In the genomic region with DNA sequence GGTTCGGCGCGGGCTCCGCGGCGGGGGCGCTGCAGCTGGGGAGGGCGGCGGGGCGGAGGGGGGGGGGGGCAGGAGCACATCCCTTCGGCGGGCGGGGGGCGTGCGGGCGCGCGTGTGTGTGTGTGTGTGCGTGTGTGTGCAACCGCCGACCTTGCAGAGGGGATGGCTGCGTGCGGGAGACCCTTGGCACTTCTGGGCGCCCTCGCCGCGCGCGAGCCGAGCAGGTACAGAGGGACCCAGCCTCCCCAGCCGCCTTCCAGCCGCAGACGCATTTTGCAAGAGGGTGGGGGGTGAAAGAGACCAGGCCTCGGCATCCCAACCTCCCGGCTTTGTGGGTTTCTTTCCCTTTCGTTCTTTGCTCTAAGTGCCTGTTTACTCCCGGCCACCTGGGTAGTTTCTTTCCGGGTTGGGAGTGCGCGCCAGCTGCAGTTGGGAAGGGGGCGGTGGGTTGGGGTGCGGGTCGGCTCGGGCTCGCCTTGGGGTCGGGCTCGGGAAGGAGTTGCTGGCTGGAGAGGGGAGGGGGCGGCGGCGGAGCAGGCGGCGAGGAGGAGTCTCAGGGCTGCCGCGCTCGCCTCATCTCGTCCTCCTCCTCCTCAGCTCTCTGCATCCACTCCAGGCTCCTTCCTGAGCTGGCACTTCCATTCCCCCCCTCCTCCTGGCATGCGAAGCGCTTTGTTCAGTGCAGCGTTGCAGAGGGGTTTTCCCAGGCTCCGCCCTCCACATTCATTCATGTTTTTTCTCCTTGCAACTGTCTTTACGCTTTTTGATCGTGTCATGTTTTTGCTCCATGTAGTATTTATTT, we compare ENCODE assay signal across 1 cellular context.
TF ChIP-seq lines count a peak whose summit lies in the region.

No MANE protein-coding gene starts in this region.

TF ChIP-seq in WTC11, 78 proteins besides CTCF, POLR2A, EP300 and RAD21 (continued from another document):
- TF ChIP-seq, protein P1, sequence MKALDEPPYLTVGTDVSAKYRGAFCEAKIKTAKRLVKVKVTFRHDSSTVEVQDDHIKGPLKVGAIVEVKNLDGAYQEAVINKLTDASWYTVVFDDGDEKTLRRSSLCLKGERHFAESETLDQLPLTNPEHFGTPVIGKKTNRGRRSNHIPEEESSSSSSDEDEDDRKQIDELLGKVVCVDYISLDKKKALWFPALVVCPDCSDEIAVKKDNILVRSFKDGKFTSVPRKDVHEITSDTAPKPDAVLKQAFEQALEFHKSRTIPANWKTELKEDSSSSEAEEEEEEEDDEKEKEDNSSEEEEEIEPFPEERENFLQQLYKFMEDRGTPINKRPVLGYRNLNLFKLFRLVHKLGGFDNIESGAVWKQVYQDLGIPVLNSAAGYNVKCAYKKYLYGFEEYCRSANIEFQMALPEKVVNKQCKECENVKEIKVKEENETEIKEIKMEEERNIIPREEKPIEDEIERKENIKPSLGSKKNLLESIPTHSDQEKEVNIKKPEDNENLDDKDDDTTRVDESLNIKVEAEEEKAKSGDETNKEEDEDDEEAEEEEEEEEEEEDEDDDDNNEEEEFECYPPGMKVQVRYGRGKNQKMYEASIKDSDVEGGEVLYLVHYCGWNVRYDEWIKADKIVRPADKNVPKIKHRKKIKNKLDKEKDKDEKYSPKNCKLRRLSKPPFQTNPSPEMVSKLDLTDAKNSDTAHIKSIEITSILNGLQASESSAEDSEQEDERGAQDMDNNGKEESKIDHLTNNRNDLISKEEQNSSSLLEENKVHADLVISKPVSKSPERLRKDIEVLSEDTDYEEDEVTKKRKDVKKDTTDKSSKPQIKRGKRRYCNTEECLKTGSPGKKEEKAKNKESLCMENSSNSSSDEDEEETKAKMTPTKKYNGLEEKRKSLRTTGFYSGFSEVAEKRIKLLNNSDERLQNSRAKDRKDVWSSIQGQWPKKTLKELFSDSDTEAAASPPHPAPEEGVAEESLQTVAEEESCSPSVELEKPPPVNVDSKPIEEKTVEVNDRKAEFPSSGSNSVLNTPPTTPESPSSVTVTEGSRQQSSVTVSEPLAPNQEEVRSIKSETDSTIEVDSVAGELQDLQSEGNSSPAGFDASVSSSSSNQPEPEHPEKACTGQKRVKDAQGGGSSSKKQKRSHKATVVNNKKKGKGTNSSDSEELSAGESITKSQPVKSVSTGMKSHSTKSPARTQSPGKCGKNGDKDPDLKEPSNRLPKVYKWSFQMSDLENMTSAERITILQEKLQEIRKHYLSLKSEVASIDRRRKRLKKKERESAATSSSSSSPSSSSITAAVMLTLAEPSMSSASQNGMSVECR (CRISPR knock-in tag; IDR thresholded peaks at IDR 0.05; ENCODE audit: borderline replicate concordance): peak; percentile 68; the same call in 1 of the 2 replicates
- peak; percentile 22; the same call in 1 of the 2 replicates for TF ChIP-seq FOXP4 (CRISPR knock-in tag; IDR thresholded peaks at IDR 0.05)
- TF ChIP-seq, protein P2, sequence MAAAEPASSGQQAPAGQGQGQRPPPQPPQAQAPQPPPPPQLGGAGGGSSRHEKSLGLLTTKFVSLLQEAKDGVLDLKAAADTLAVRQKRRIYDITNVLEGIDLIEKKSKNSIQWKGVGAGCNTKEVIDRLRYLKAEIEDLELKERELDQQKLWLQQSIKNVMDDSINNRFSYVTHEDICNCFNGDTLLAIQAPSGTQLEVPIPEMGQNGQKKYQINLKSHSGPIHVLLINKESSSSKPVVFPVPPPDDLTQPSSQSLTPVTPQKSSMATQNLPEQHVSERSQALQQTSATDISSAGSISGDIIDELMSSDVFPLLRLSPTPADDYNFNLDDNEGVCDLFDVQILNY (CRISPR knock-in tag; IDR thresholded peaks at IDR 0.05): no peak
- TF ChIP-seq HMGXB4 (CRISPR knock-in tag; IDR thresholded peaks at IDR 0.05): peak; percentile 80; the same call in 1 of the 2 replicates
